In genomic region chr1:88401283-88401682, GRCh38 we compare ENCODE assay signal across 12 cellular contexts.
DNase-seq lines count a peak whose midpoint lies in the region; ATAC-seq and TF ChIP-seq lines count a peak whose summit lies in the region.
"Had no signal": no experiment of that assay in that cellular context is flagged by ENCODE, and none has a peak within 500 bp of the region (broad histone marks: within the 10 kb centered on the region; RNA-seq: fewer than 3 reads in every experiment).

No MANE protein-coding gene starts in this region.

- TF ChIP-seq CTCF in activated CD8-positive, alpha-beta T cell treated with anti-CD3 and anti-CD28 coated beads for 36 hours (IDR thresholded peaks at IDR 0.05): no peak

- H3K4me3 Mint-ChIP-seq in activated CD8-positive, alpha-beta T cell treated with anti-CD3 and anti-CD28 coated beads for 36 hours: no peak overlapping the region
- no peak overlapping the region for H3K4me3 Mint-ChIP-seq in activated CD8-positive, alpha-beta T cell treated with anti-CD3 and anti-CD28 coated beads, Interleukin-2, amount 10 ng/mL, durations not matched to agents 7 days and 5 days
- H3K4me3 Mint-ChIP-seq in stimulated activated effector memory CD8-positive, alpha-beta T cell treated with anti-CD3 and anti-CD28 coated beads, Interleukin-12 subunit alpha, Interleukin-12 subunit beta, amount 100 ng/mL, for 72 hours: no peak overlapping the region
- H3K4me3 Mint-ChIP-seq: naive thymus-derived CD4-positive, alpha-beta T cell had no signal

- no peaks in the 10 kb centered on the region for H3K36me3 Mint-ChIP-seq in activated CD8-positive, alpha-beta T cell treated with anti-CD3 and anti-CD28 coated beads for 36 hours (ENCODE audit: low read depth)
- no peaks in the 10 kb centered on the region for H3K36me3 Mint-ChIP-seq in activated CD8-positive, alpha-beta T cell treated with anti-CD3 and anti-CD28 coated beads, Interleukin-2, amount 10 ng/mL, durations not matched to agents 7 days and 5 days (ENCODE audit: low read depth)
- no peaks in the 10 kb centered on the region for H3K36me3 Mint-ChIP-seq in stimulated activated effector memory CD8-positive, alpha-beta T cell treated with anti-CD3 and anti-CD28 coated beads, Interleukin-12 subunit alpha, Interleukin-12 subunit beta, amount 100 ng/mL, for 72 hours
- H3K36me3 Mint-ChIP-seq: naive thymus-derived CD4-positive, alpha-beta T cell had no signal

- POLR2A ChIA-PET in activated CD8-positive, alpha-beta T cell treated with anti-CD3 and anti-CD28 coated beads for 36 hours (lab: Charles Lee): no interaction called here
- POLR2A ChIA-PET in activated CD8-positive, alpha-beta T cell treated with anti-CD3 and anti-CD28 coated beads, Interleukin-2, amount 10 ng/mL, durations not matched to agents 7 days and 5 days (lab: Charles Lee): no interaction called here

- H3K27me3 Mint-ChIP-seq in activated CD8-positive, alpha-beta T cell treated with anti-CD3 and anti-CD28 coated beads for 36 hours: no peaks in the 10 kb centered on the region
- no peaks in the 10 kb centered on the region for H3K27me3 Mint-ChIP-seq in activated CD8-positive, alpha-beta T cell treated with anti-CD3 and anti-CD28 coated beads, Interleukin-2, amount 10 ng/mL, durations not matched to agents 7 days and 5 days (ENCODE audit: low read depth)

- peak; percentile 27 for ATAC-seq in activated CD8-positive, alpha-beta T cell treated with anti-CD3 and anti-CD28 coated beads for 36 hours
- ATAC-seq in activated CD8-positive, alpha-beta T cell treated with anti-CD3 and anti-CD28 coated beads, Interleukin-2, amount 10 ng/mL, durations not matched to agents 7 days and 5 days: no peak
- ATAC-seq in GM21528 (IDR thresholded peaks at IDR 0.05; ENCODE audit: low FRiP score, unreplicated experiment): peak; percentile 81
- ATAC-seq in HG03064 (IDR thresholded peaks at IDR 0.05; ENCODE audit: low read depth, unreplicated experiment): peak; percentile 83
- ATAC-seq in stimulated activated effector memory CD8-positive, alpha-beta T cell treated with anti-CD3 and anti-CD28 coated beads, Interleukin-12 subunit alpha, Interleukin-12 subunit beta, amount 100 ng/mL, for 72 hours: peak; percentile 64
- ATAC-seq: naive thymus-derived CD4-positive, alpha-beta T cell had no signal

- CTCF ChIA-PET in activated CD8-positive, alpha-beta T cell treated with anti-CD3 and anti-CD28 coated beads for 36 hours (lab: Charles Lee): no interaction called here
- CTCF ChIA-PET in activated CD8-positive, alpha-beta T cell treated with anti-CD3 and anti-CD28 coated beads, Interleukin-2, amount 10 ng/mL, durations not matched to agents 7 days and 5 days (lab: Charles Lee): no interaction called here

- no peak overlapping the region for H3K27ac Mint-ChIP-seq in activated CD8-positive, alpha-beta T cell treated with anti-CD3 and anti-CD28 coated beads for 36 hours
- no peak overlapping the region for H3K27ac Mint-ChIP-seq in activated CD8-positive, alpha-beta T cell treated with anti-CD3 and anti-CD28 coated beads, Interleukin-2, amount 10 ng/mL, durations not matched to agents 7 days and 5 days
- H3K27ac Mint-ChIP-seq in stimulated activated effector memory CD8-positive, alpha-beta T cell treated with anti-CD3 and anti-CD28 coated beads, Interleukin-12 subunit alpha, Interleukin-12 subunit beta, amount 100 ng/mL, for 72 hours: no peak overlapping the region
- H3K27ac Mint-ChIP-seq: naive thymus-derived CD4-positive, alpha-beta T cell had no signal

- no peaks in the 10 kb centered on the region for H3K4me1 Mint-ChIP-seq in activated CD8-positive, alpha-beta T cell treated with anti-CD3 and anti-CD28 coated beads for 36 hours (ENCODE audit: low read depth)
- no peaks in the 10 kb centered on the region for H3K4me1 Mint-ChIP-seq in activated CD8-positive, alpha-beta T cell treated with anti-CD3 and anti-CD28 coated beads, Interleukin-2, amount 10 ng/mL, durations not matched to agents 7 days and 5 days (ENCODE audit: low read depth)
- no peaks in the 10 kb centered on the region for H3K4me1 Mint-ChIP-seq in stimulated activated effector memory CD8-positive, alpha-beta T cell treated with anti-CD3 and anti-CD28 coated beads, Interleukin-12 subunit alpha, Interleukin-12 subunit beta, amount 100 ng/mL, for 72 hours
- H3K4me1 Mint-ChIP-seq: naive thymus-derived CD4-positive, alpha-beta T cell had no signal

- no peak for DNase-seq in activated CD8-positive, alpha-beta T cell treated with anti-CD3 and anti-CD28 coated beads for 36 hours
- DNase-seq in activated CD8-positive, alpha-beta T cell treated with anti-CD3 and anti-CD28 coated beads, Interleukin-2, amount 10 ng/mL, durations not matched to agents 7 days and 5 days: no peak
- DNase-seq in stimulated activated effector memory CD8-positive, alpha-beta T cell treated with anti-CD3 and anti-CD28 coated beads, Interleukin-12 subunit alpha, Interleukin-12 subunit beta, amount 100 ng/mL, for 72 hours (ENCODE audit: low spot score in 2 of 2): no peak
- DNase-seq in HCEC 1CT: no peak
- DNase-seq in activated CD8-positive, alpha-beta memory T cell treated with anti-CD3 and anti-CD28 coated beads for 24 hours: no peak
- no peak for DNase-seq in ecto neural progenitor cell (ENCODE audit: low spot score)
- DNase-seq: activated naive CD4-positive, alpha-beta T cell treated with Interleukin-2 at 50 U/mL for 16 hours; KG1; naive thymus-derived CD4-positive, alpha-beta T cell; NCI-H2227 treated with DMSO at 0.1 percent for 48 hours had no signal

- intact Hi-C loops in activated CD8-positive, alpha-beta T cell treated with anti-CD3 and anti-CD28 coated beads for 36 hours (cut with micrococcal nuclease): no loop called here

- H3K9me3 Mint-ChIP-seq in activated CD8-positive, alpha-beta T cell treated with anti-CD3 and anti-CD28 coated beads for 36 hours: no peaks in the 10 kb centered on the region
- no peaks in the 10 kb centered on the region for H3K9me3 Mint-ChIP-seq in activated CD8-positive, alpha-beta T cell treated with anti-CD3 and anti-CD28 coated beads, Interleukin-2, amount 10 ng/mL, durations not matched to agents 7 days and 5 days (ENCODE audit: insufficient read depth)
- H3K9me3 Mint-ChIP-seq in stimulated activated effector memory CD8-positive, alpha-beta T cell treated with anti-CD3 and anti-CD28 coated beads, Interleukin-12 subunit alpha, Interleukin-12 subunit beta, amount 100 ng/mL, for 72 hours: no peaks in the 10 kb centered on the region
